In the genomic region with DNA sequence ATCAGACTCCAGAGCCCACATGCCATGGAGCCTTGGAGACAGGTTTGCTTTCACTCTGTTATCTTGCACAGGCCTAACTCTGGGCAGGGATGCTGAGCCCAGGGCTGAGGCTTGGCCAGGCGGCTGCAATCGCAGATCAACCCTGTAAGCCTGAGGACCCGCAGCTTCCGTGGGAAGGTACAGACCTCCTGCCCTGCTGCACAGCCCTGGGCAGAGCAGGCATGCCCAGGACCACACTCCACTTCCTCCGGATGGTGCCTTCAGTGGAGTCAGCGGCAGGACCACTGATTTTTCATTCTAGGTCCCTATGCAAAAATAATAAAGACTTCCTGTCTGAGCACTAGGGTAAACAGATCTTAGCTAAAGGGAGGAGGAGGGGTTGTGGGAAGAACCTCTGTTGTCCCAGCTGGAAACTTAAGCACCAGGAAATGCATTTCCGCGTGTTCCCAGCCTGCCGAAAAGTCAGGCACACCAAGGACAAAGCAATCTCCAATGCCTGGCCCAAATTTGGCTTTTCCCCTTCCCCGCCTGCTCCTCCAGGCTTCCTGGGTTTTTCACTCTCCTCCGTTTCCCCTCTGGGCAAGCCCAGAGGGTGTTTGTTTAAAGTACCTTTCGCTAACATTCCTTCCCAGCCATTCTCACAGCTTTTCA, we compare ENCODE assay signal across 1 cellular context.
A peak's percentile ranks its signal among the peaks of the same experiment; 100 is the strongest.
TF ChIP-seq lines count a peak whose summit lies in the region.

No MANE protein-coding gene starts in this region.

TF ChIP-seq in WTC11, 78 proteins besides CTCF, POLR2A, EP300 and RAD21 (continued from another document and continues in another):
- no peak for TF ChIP-seq ZNF425 (CRISPR knock-in tag; conservative IDR thresholded peaks at IDR 0.05)
- TF ChIP-seq ETV6 (CRISPR knock-in tag; IDR thresholded peaks at IDR 0.05) = peak; percentile 98
- TF ChIP-seq, protein P1, sequence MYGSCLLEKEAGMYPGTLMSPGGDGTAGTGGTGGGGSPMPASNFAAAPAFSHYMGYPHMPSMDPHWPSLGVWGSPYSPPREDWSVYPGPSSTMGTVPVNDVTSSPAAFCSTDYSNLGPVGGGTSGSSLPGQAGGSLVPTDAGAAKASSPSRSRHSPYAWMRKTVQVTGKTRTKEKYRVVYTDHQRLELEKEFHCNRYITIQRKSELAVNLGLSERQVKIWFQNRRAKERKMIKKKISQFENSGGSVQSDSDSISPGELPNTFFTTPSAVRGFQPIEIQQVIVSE (CRISPR knock-in tag; IDR thresholded peaks at IDR 0.05; ENCODE audit: borderline replicate concordance) = no peak
- 0 out of 2 replicates have a peak, but pooled peaks have one; percentile 22 for TF ChIP-seq ZNF121 (CRISPR knock-in tag; IDR thresholded peaks at IDR 0.05)
- TF ChIP-seq ZNF416 (CRISPR knock-in tag; IDR thresholded peaks at IDR 0.05) = no peak
- TF ChIP-seq, protein P2, sequence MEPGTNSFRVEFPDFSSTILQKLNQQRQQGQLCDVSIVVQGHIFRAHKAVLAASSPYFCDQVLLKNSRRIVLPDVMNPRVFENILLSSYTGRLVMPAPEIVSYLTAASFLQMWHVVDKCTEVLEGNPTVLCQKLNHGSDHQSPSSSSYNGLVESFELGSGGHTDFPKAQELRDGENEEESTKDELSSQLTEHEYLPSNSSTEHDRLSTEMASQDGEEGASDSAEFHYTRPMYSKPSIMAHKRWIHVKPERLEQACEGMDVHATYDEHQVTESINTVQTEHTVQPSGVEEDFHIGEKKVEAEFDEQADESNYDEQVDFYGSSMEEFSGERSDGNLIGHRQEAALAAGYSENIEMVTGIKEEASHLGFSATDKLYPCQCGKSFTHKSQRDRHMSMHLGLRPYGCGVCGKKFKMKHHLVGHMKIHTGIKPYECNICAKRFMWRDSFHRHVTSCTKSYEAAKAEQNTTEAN (CRISPR knock-in tag; IDR thresholded peaks at IDR 0.05) = no peak
- TF ChIP-seq, protein P3, sequence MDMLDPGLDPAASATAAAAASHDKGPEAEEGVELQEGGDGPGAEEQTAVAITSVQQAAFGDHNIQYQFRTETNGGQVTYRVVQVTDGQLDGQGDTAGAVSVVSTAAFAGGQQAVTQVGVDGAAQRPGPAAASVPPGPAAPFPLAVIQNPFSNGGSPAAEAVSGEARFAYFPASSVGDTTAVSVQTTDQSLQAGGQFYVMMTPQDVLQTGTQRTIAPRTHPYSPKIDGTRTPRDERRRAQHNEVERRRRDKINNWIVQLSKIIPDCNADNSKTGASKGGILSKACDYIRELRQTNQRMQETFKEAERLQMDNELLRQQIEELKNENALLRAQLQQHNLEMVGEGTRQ (CRISPR knock-in tag; IDR thresholded peaks at IDR 0.05) = no peak
- no peak for TF ChIP-seq MLX (CRISPR knock-in tag; IDR thresholded peaks at IDR 0.05)
- no peak for TF ChIP-seq ELF4 (CRISPR knock-in tag; IDR thresholded peaks at IDR 0.05; ENCODE audit: low read depth)
- TF ChIP-seq ZBTB21 (CRISPR knock-in tag; IDR thresholded peaks at IDR 0.05; ENCODE audit: borderline replicate concordance) = 0 out of 2 replicates have a peak, but pooled peaks have one; percentile 4
- TF ChIP-seq, protein P4, sequence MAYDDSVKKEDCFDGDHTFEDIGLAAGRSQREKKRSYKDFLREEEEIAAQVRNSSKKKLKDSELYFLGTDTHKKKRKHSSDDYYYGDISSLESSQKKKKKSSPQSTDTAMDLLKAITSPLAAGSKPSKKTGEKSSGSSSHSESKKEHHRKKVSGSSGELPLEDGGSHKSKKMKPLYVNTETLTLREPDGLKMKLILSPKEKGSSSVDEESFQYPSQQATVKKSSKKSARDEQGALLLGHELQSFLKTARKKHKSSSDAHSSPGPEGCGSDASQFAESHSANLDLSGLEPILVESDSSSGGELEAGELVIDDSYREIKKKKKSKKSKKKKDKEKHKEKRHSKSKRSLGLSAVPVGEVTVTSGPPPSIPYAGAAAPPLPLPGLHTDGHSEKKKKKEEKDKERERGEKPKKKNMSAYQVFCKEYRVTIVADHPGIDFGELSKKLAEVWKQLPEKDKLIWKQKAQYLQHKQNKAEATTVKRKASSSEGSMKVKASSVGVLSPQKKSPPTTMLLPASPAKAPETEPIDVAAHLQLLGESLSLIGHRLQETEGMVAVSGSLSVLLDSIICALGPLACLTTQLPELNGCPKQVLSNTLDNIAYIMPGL (CRISPR knock-in tag; IDR thresholded peaks at IDR 0.05) = no peak
- TF ChIP-seq IRF2 (CRISPR knock-in tag; IDR thresholded peaks at IDR 0.05; ENCODE audit: borderline replicate concordance, low read depth) = no peak
- TF ChIP-seq TP53 (CRISPR knock-in tag; IDR thresholded peaks at IDR 0.05) = 0 out of 2 replicates have a peak, but pooled peaks have one; percentile 14
- TF ChIP-seq FOXP1 (CRISPR knock-in tag; IDR thresholded peaks at IDR 0.05; ENCODE audit: borderline replicate concordance) = no peak; the same call in 1 of the 2 replicates
- no peak for TF ChIP-seq CBFB (CRISPR knock-in tag; IDR thresholded peaks at IDR 0.05; ENCODE audit: low read depth)
- TF ChIP-seq, protein P5, sequence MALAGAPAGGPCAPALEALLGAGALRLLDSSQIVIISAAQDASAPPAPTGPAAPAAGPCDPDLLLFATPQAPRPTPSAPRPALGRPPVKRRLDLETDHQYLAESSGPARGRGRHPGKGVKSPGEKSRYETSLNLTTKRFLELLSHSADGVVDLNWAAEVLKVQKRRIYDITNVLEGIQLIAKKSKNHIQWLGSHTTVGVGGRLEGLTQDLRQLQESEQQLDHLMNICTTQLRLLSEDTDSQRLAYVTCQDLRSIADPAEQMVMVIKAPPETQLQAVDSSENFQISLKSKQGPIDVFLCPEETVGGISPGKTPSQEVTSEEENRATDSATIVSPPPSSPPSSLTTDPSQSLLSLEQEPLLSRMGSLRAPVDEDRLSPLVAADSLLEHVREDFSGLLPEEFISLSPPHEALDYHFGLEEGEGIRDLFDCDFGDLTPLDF (CRISPR knock-in tag; IDR thresholded peaks at IDR 0.05) = no peak
- TF ChIP-seq ATF6 (CRISPR knock-in tag; IDR thresholded peaks at IDR 0.05) = no peak
- 0 out of 2 replicates have a peak, but pooled peaks have one; percentile 67 for TF ChIP-seq FOXK1 (CRISPR knock-in tag; IDR thresholded peaks at IDR 0.05)
- TF ChIP-seq NR2C2 (CRISPR knock-in tag; IDR thresholded peaks at IDR 0.05) = no peak
- no peak for TF ChIP-seq GTF2I (CRISPR knock-in tag; conservative IDR thresholded peaks at IDR 0.05)
- TF ChIP-seq, protein P6, sequence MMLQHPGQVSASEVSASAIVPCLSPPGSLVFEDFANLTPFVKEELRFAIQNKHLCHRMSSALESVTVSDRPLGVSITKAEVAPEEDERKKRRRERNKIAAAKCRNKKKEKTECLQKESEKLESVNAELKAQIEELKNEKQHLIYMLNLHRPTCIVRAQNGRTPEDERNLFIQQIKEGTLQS (CRISPR knock-in tag; conservative IDR thresholded peaks at IDR 0.05) = no peak
- TF ChIP-seq, protein P7, sequence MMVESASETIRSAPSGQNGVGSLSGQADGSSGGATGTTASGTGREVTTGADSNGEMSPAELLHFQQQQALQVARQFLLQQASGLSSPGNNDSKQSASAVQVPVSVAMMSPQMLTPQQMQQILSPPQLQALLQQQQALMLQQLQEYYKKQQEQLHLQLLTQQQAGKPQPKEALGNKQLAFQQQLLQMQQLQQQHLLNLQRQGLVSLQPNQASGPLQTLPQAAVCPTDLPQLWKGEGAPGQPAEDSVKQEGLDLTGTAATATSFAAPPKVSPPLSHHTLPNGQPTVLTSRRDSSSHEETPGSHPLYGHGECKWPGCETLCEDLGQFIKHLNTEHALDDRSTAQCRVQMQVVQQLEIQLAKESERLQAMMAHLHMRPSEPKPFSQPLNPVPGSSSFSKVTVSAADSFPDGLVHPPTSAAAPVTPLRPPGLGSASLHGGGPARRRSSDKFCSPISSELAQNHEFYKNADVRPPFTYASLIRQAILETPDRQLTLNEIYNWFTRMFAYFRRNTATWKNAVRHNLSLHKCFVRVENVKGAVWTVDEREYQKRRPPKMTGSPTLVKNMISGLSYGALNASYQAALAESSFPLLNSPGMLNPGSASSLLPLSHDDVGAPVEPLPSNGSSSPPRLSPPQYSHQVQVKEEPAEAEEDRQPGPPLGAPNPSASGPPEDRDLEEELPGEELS (CRISPR knock-in tag; IDR thresholded peaks at IDR 0.05) = peak; percentile 88; the same call in 1 of the 2 replicates
- TF ChIP-seq SMAD3 (CRISPR knock-in tag; IDR thresholded peaks at IDR 0.05; ENCODE audit: borderline replicate concordance) = no peak
- TF ChIP-seq, protein P8, sequence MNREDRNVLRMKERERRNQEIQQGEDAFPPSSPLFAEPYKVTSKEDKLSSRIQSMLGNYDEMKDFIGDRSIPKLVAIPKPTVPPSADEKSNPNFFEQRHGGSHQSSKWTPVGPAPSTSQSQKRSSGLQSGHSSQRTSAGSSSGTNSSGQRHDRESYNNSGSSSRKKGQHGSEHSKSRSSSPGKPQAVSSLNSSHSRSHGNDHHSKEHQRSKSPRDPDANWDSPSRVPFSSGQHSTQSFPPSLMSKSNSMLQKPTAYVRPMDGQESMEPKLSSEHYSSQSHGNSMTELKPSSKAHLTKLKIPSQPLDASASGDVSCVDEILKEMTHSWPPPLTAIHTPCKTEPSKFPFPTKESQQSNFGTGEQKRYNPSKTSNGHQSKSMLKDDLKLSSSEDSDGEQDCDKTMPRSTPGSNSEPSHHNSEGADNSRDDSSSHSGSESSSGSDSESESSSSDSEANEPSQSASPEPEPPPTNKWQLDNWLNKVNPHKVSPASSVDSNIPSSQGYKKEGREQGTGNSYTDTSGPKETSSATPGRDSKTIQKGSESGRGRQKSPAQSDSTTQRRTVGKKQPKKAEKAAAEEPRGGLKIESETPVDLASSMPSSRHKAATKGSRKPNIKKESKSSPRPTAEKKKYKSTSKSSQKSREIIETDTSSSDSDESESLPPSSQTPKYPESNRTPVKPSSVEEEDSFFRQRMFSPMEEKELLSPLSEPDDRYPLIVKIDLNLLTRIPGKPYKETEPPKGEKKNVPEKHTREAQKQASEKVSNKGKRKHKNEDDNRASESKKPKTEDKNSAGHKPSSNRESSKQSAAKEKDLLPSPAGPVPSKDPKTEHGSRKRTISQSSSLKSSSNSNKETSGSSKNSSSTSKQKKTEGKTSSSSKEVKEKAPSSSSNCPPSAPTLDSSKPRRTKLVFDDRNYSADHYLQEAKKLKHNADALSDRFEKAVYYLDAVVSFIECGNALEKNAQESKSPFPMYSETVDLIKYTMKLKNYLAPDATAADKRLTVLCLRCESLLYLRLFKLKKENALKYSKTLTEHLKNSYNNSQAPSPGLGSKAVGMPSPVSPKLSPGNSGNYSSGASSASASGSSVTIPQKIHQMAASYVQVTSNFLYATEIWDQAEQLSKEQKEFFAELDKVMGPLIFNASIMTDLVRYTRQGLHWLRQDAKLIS (CRISPR knock-in tag; IDR thresholded peaks at IDR 0.05; ENCODE audit: borderline replicate concordance) = no peak
- TF ChIP-seq, protein P9, sequence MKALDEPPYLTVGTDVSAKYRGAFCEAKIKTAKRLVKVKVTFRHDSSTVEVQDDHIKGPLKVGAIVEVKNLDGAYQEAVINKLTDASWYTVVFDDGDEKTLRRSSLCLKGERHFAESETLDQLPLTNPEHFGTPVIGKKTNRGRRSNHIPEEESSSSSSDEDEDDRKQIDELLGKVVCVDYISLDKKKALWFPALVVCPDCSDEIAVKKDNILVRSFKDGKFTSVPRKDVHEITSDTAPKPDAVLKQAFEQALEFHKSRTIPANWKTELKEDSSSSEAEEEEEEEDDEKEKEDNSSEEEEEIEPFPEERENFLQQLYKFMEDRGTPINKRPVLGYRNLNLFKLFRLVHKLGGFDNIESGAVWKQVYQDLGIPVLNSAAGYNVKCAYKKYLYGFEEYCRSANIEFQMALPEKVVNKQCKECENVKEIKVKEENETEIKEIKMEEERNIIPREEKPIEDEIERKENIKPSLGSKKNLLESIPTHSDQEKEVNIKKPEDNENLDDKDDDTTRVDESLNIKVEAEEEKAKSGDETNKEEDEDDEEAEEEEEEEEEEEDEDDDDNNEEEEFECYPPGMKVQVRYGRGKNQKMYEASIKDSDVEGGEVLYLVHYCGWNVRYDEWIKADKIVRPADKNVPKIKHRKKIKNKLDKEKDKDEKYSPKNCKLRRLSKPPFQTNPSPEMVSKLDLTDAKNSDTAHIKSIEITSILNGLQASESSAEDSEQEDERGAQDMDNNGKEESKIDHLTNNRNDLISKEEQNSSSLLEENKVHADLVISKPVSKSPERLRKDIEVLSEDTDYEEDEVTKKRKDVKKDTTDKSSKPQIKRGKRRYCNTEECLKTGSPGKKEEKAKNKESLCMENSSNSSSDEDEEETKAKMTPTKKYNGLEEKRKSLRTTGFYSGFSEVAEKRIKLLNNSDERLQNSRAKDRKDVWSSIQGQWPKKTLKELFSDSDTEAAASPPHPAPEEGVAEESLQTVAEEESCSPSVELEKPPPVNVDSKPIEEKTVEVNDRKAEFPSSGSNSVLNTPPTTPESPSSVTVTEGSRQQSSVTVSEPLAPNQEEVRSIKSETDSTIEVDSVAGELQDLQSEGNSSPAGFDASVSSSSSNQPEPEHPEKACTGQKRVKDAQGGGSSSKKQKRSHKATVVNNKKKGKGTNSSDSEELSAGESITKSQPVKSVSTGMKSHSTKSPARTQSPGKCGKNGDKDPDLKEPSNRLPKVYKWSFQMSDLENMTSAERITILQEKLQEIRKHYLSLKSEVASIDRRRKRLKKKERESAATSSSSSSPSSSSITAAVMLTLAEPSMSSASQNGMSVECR (CRISPR knock-in tag; IDR thresholded peaks at IDR 0.05; ENCODE audit: borderline replicate concordance) = peak; percentile 37; the same call in 1 of the 2 replicates
- 0 out of 2 replicates have a peak, but pooled peaks have one; percentile 13 for TF ChIP-seq TEAD1 (CRISPR knock-in tag; IDR thresholded peaks at IDR 0.05)
